ENCODE assay signal across 23 cellular contexts in the genomic region with DNA sequence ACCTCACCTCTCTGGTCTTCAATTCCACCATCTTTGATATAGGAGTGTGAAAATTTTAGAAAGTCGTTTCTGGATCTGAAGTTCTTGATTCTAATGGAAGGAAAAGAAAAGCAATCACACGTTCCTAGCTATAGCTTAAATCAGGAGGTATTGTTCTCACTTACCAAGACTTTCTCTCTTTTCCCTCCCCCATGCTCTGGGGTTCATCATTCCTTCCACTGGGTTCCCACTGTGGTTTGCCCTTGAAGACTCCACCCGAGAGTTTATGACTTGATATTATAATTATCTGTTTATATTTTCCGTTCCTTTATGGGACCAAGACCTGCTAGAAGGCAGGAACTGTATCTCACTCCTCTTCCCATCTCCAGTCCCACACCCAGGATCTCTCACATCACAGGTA.
"Had no signal": no experiment of that assay in that cellular context is flagged by ENCODE, and none has a peak within 500 bp of the region (broad histone marks: within the 10 kb centered on the region; RNA-seq: fewer than 3 reads in every experiment).

No MANE protein-coding gene starts in this region.

- H3K4me3 Mint-ChIP-seq: activated naive CD4-positive, alpha-beta T cell treated with anti-CD3 and anti-CD28 coated beads, Interleukin-2, amount 10 ng/mL, durations not matched to agents 7 days and 5 days; activated T-cell treated with anti-CD3 and anti-CD28 coated beads, Interleukin-2, amount 50 U/mL, for 72 hours had no signal

- H3K27ac Mint-ChIP-seq: activated naive CD4-positive, alpha-beta T cell treated with anti-CD3 and anti-CD28 coated beads, Interleukin-2, amount 10 ng/mL, durations not matched to agents 7 days and 5 days; activated T-cell treated with anti-CD3 and anti-CD28 coated beads, Interleukin-2, amount 50 U/mL, for 72 hours had no signal

- ATAC-seq: activated T-cell treated with anti-CD3 and anti-CD28 coated beads, Interleukin-2, amount 50 U/mL, for 72 hours had no signal

- H3K9me3 Mint-ChIP-seq: activated naive CD4-positive, alpha-beta T cell treated with anti-CD3 and anti-CD28 coated beads, Interleukin-2, amount 10 ng/mL, durations not matched to agents 7 days and 5 days; activated T-cell treated with anti-CD3 and anti-CD28 coated beads, Interleukin-2, amount 50 U/mL, for 72 hours had no signal

- DNase-seq: activated CD4-positive, alpha-beta T cell treated with anti-CD3 and anti-CD28 coated beads for 4 hours; activated CD4-positive, CD25-positive, alpha-beta regulatory T cell; activated CD8-positive, alpha-beta memory T cell treated with anti-CD3 and anti-CD28 coated beads for 24 hours; activated effector memory CD4-positive, alpha-beta T cell treated with anti-CD3 and anti-CD28 coated beads, Interleukin-2, amount 50 U/mL, for 16 hours; activated naive CD4-positive, alpha-beta T cell treated with anti-CD3 and anti-CD28 coated beads, Interleukin-2, amount 10 ng/mL, durations not matched to agents 7 days and 5 days; activated T-cell treated with anti-CD3 and anti-CD28 coated beads, Interleukin-2, amount 50 U/mL, for 72 hours; brain microvascular endothelial cell; MG63; MV-4-11; NCI-H1092 treated with DMSO at 0.1 percent for 48 hours; NCI-H1417 treated with DMSO at 0.1 percent for 48 hours; NCI-H1694; NCI-H2029 treated with DMSO at 0.1 percent for 48 hours; NCI-H345; NCI-H510A; NCI-H526 treated with DMSO at 0.1 percent for 48 hours; NK-92 treated with Interleukin-12 subunit alpha and Interleukin-12 subunit beta, amount 100 ng/mL, for 24 hours; OCI-M1; Peyer's patch; Right ventricle myocardium superior; SJCRH30; SK-N-SH; T-helper 1 cell had no signal
